In genomic region chr1:236604218-236605029, GRCh38 we compare ENCODE assay signal across 1 cellular context.
TF ChIP-seq lines count a peak whose summit lies in the region.

Gene HEATR1, minus strand, starts transcription at chr1:236604516. Its CDS starts 421 bp downstream, at chr1:236604095.

TF ChIP-seq in HCT116, 20 proteins besides CTCF, POLR2A, EP300 and RAD21 (continued from another document):
- TF ChIP-seq REST (IDR thresholded peaks at IDR 0.05; ENCODE audit: low read depth), result no peak
- peak; percentile 90 for TF ChIP-seq ELF1 (IDR thresholded peaks at IDR 0.05; ENCODE audit: borderline replicate concordance, low read depth)
- no peak for TF ChIP-seq FOSL1 (IDR thresholded peaks at IDR 0.05; ENCODE audit: low read depth)
- TF ChIP-seq ZNF274 (IDR thresholded peaks at IDR 0.05; ENCODE audit: low read depth, low read length), result no peak
